In genomic region chr17:20705186-20705585, GRCh38 we compare ENCODE assay signal across 8 cellular contexts.
DNase-seq lines count a peak whose midpoint lies in the region; FAIRE-seq and TF ChIP-seq lines count a peak whose summit lies in the region.
"Not testable (repeated sequence)": the region's sequence is repeated elsewhere in the genome, so short reads cannot be mapped to it uniquely, and the experiment has no call there.

No MANE protein-coding gene starts in this region.

- POLR2A ChIA-PET in OCI-LY7 (lab: Charles Lee) = interaction anchor here (0.9 kb wide), 1 partner anchor 20 kb away, joined by 3 read pairs; no protein-coding TSS in a partner anchor

- H3K4me1 Mint-ChIP-seq in mesothelial cell of epicardium = peaks cover 18% of the 10 kb centered on the region

- peak overlapping the region; percentile 11 for H3K27ac Mint-ChIP-seq in mesothelial cell of epicardium

- H3K36me3 ChIP-seq in BLaER1; OCI-LY7 (ENCODE audit: insufficient read depth, low read length); SK-N-MC (ENCODE audit: insufficient read depth, low read length): not testable (repeated sequence)

- not testable (repeated sequence) for H3K79me2 ChIP-seq in OCI-LY7 (ENCODE audit: insufficient read depth, low read depth, low read length)

- peak overlapping the region; percentile 39; the same call in 1 of the 2 replicates for H2AFZ ChIP-seq in OCI-LY7 (ENCODE audit: low read length)

- intact Hi-C loops in OCI-LY7 (cut with micrococcal nuclease; ENCODE audit: unreplicated experiment) = not testable (repeated sequence)

- not testable (repeated sequence) for TF ChIP-seq CTCF in OCI-LY7 (conservative IDR thresholded peaks at IDR 0.05; ENCODE audit: low read length); fibroblast of villous mesenchyme (IDR thresholded peaks at IDR 0.05; ENCODE audit: insufficient read depth, low read depth, low read length); mesothelial cell of epicardium (IDR thresholded peaks at IDR 0.05; ENCODE audit: unreplicated experiment)

- peak overlapping the region; percentile 47 for H3K4me2 ChIP-seq in BLaER1
- peak overlapping the region; percentile 59 for H3K4me2 ChIP-seq in OCI-LY7 (ENCODE audit: low read length)

- H3K27me3 ChIP-seq in BLaER1 = not testable (repeated sequence)

- H3K4me3 ChIP-seq in BLaER1; fibroblast of villous mesenchyme (ENCODE audit: low read depth, low read length): not testable (repeated sequence)
- H3K4me3 ChIP-seq in OCI-LY7 (ENCODE audit: low read depth, low read length, poor library complexity, severe bottlenecking) (peak overlapping the region; percentile 5), SK-N-MC (peak overlapping the region; percentile 48; the same call in 1 of the 2 replicates)

- H3K36me3 Mint-ChIP-seq in mesothelial cell of epicardium = not testable (repeated sequence)

- peak; percentile 21 for FAIRE-seq in GM12892 (lab: Jason Lieb, UNC)

- TF ChIP-seq POLR2A in GM12892 (IDR thresholded peaks at IDR 0.05; ENCODE audit: low read depth, low read length) = not testable (repeated sequence)

- CTCF ChIA-PET in OCI-LY7 (lab: Charles Lee; ENCODE audit: unreplicated experiment) = not testable (repeated sequence)

- H4K20me1 ChIP-seq in BLaER1; OCI-LY7 (ENCODE audit: insufficient read depth, low read length): not testable (repeated sequence)

- not testable (repeated sequence) for DNase-seq in GM12892 (ENCODE audit: insufficient read length); mesothelial cell of epicardium (ENCODE audit: low spot score in 2 of 2, unreplicated experiment in 2 of 2)
- DNase-seq in NCI-H460 (ENCODE audit: extremely low read depth, low read depth) (peak; percentile 27), OCI-LY7 (ENCODE audit: low spot score) (peak; percentile 61), RPMI7951 (ENCODE audit: low read depth) (peak; percentile 2), SK-N-MC (ENCODE audit: low read depth, low spot score) (peak; percentile 44), fibroblast of villous mesenchyme (ENCODE audit: low read depth) (peak; percentile 21)

- not testable (repeated sequence) for H3K9me3 ChIP-seq in BLaER1; OCI-LY7 (ENCODE audit: low read length); SK-N-MC (ENCODE audit: low read depth, low read length)

- H3K4me1 ChIP-seq in BLaER1 (peaks cover 42% of the 10 kb centered on the region), OCI-LY7 (ENCODE audit: insufficient read depth, low read length, poor library complexity, severe bottlenecking) (peaks cover 52% of the 10 kb centered on the region)

- H3K9ac ChIP-seq in BLaER1; SK-N-MC (ENCODE audit: insufficient read length): not testable (repeated sequence)

- not testable (repeated sequence) for H3K27ac ChIP-seq in BLaER1
- H3K27ac ChIP-seq in OCI-LY7 (ENCODE audit: low read depth, low read length, poor library complexity, severe bottlenecking) (peak overlapping the region; percentile 53), SK-N-MC (peak overlapping the region; percentile 74; the same call in 1 of the 2 replicates)

- not testable (repeated sequence) for H3K27me3 Mint-ChIP-seq in mesothelial cell of epicardium (ENCODE audit: low read depth)

- BruUV-seq in OCI-LY7 (replicated peaks; lab: Mats Ljungman, UMichigan) = not testable (repeated sequence)

- not testable (repeated sequence) for H3K9me3 Mint-ChIP-seq in mesothelial cell of epicardium

- not testable (repeated sequence) for H3K9me2 ChIP-seq in OCI-LY7 (ENCODE audit: insufficient read depth, low read length)

- H3K4me3 Mint-ChIP-seq in mesothelial cell of epicardium = not testable (repeated sequence)
